8 cellular contexts compared by ENCODE assay signal in the genomic region with DNA sequence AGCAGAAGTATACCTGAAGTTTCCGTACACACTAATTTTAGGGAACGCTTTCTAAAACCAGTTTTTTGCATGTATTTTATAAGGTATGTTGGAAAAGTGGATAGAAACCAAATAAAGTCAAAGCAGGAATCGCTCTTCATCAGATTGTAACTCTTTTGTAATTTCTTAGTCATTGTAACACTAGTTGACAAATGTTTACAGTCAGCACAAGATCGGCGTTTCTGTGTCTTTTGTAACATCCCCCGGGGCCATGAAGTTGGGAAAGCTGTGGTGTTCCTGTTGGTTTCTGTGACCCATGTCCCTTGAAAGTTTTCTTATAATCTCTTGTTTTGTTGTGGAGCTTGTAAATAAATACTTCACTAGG. TPM values are rescaled to one million over a fixed set of nuclear protein-coding genes. Genes with fewer than 3 reads are reported as not detected.
DNase-seq lines count a peak whose midpoint lies in the region; ATAC-seq and TF ChIP-seq lines count a peak whose summit lies in the region.

No MANE protein-coding gene starts in this region.

- H3K27me3 ChIP-seq in foreskin keratinocyte, result no peaks in the 10 kb centered on the region

- no peak for TF ChIP-seq CTCF in foreskin keratinocyte (conservative IDR thresholded peaks at IDR 0.05)

- intact Hi-C loops in posterior vena cava (cut with DNase I), result loop anchor here in 1 of 2 donors (10.0 kb wide), 1 partner anchor 125 kb away; no protein-coding TSS in a partner anchor

- H3K4me1 ChIP-seq in foreskin keratinocyte, result no peaks in the 10 kb centered on the region

- ATAC-seq in GM19463 (IDR thresholded peaks at IDR 0.05; ENCODE audit: unreplicated experiment) (peak; percentile 18), HG03469 (IDR thresholded peaks at IDR 0.05; ENCODE audit: unreplicated experiment) (peak; percentile 10), foreskin keratinocyte (peak; percentile 59)

- DNase-seq in EH (ENCODE audit: low read depth), result peak; percentile 66
- peak; percentile 21 for DNase-seq in activated T-cell treated with anti-CD3 and anti-CD28 coated beads, Interleukin-2, amount 50 U/mL, for 1 hour
- DNase-seq in foreskin keratinocyte, result peak; percentile 50 to 75
- DNase-seq in posterior vena cava (ENCODE audit: low spot score), result peak; percentile 80
- no peak for DNase-seq in NCI-H446 treated with DMSO at 0.1 percent for 48 hours (lab: John Stamatoyannopoulos, UW)
- no peak for DNase-seq in NCI-H524 treated with DMSO at 0.1 percent for 48 hours (lab: John Stamatoyannopoulos, UW)

- peak overlapping the region; percentile 92 for H3K27ac ChIP-seq in foreskin keratinocyte

RNA-seq across cellular contexts. Expression of gene NMI, which starts 0.5 kb away (rescaled TPM):
- 13.3 and 15.3 TPM in 2 replicates for total RNA-seq in foreskin keratinocyte
- polyA plus RNA-seq in foreskin keratinocyte, result 15.3 and 15.5 TPM in 2 replicates
- total RNA-seq in posterior vena cava, result 10 to 100 TPM; 11.5 to 12.0 TPM

RNA-seq across cellular contexts. Expression of gene RBM43, which starts 28.3 kb away (rescaled TPM):
- total RNA-seq in foreskin keratinocyte (1.3 and 1.5 TPM in 2 replicates), posterior vena cava (1 to 10 TPM; 5.0 to 8.5 TPM)
- polyA plus RNA-seq in foreskin keratinocyte, result 0.69 and 0.88 TPM in 2 replicates

Comparison
In these comparisons a context has a peak if more than half of its experiments do, and no peak if none do; other contexts are left out.
1. DNase-seq: peak in EH (single experiment), activated T-cell treated with anti-CD3 and anti-CD28 coated beads, Interleukin-2, amount 50 U/mL, for 1 hour (single experiment), foreskin keratinocyte (2 of 2) and posterior vena cava (single experiment); none in NCI-H446 treated with DMSO at 0.1 percent for 48 hours (single experiment) and NCI-H524 treated with DMSO at 0.1 percent for 48 hours (single experiment).
2. Peak in every context shown above with its lines, with median percentiles within 50 percentile points of each other: ATAC-seq.